ENCODE assay signal across 10 cellular contexts in the genomic region with DNA sequence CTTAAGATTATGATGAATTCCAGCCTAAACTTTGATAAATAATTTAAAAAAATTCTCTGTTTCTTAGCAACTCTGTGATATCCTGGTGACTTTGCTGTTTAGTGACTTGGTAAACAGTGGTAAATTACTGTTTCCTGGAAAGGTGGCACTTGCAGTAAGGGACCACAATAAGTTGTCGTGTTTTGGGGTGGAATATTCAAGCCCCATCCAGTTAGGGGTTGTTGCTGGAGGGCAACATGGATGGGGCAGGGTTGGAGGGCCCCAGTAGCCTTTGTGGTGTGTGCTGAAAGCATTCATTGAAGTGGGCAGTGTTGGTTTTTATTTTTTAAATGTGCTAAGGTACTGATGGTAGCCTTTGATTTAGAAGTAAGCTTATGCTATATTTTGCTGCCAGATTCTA. TPM values are rescaled to one million over a fixed set of nuclear protein-coding genes. Genes with fewer than 3 reads are reported as not detected.
DNase-seq lines count a peak whose midpoint lies in the region; ATAC-seq and TF ChIP-seq lines count a peak whose summit lies in the region.
"Had no signal": no experiment of that assay in that cellular context is flagged by ENCODE, and none has a peak within 500 bp of the region (broad histone marks: within the 10 kb centered on the region; RNA-seq: fewer than 3 reads in every experiment).

No MANE protein-coding gene starts in this region.

- H3K27me3 Mint-ChIP-seq in activated naive CD4-positive, alpha-beta T cell treated with anti-CD3 and anti-CD28 coated beads, Interleukin-2, amount 10 ng/mL, durations not matched to agents 7 days and 5 days: no peaks in the 10 kb centered on the region
- no peaks in the 10 kb centered on the region for H3K27me3 Mint-ChIP-seq in effector memory CD8-positive, alpha-beta T cell

- no peak for TF ChIP-seq CTCF in upper lobe of left lung (IDR thresholded peaks at IDR 0.05)

- H3K9me3 Mint-ChIP-seq in activated naive CD4-positive, alpha-beta T cell treated with anti-CD3 and anti-CD28 coated beads, Interleukin-2, amount 10 ng/mL, durations not matched to agents 7 days and 5 days: no peaks in the 10 kb centered on the region
- no peaks in the 10 kb centered on the region for H3K9me3 Mint-ChIP-seq in effector memory CD8-positive, alpha-beta T cell

- peak overlapping the region; percentile 82 for H3K4me3 Mint-ChIP-seq in activated naive CD4-positive, alpha-beta T cell treated with anti-CD3 and anti-CD28 coated beads, Interleukin-2, amount 10 ng/mL, durations not matched to agents 7 days and 5 days
- H3K4me3 Mint-ChIP-seq in effector memory CD8-positive, alpha-beta T cell: peak overlapping the region; percentile 69 to 79

- H3K27ac ChIP-seq in Karpas-422 (ENCODE audit: low read length) (peak overlapping the region; percentile 40), upper lobe of left lung (peak overlapping the region; percentile 23 to 59 (median 42))
- H3K27ac ChIP-seq: right atrium auricular region had no signal

- H3K36me3 Mint-ChIP-seq in activated naive CD4-positive, alpha-beta T cell treated with anti-CD3 and anti-CD28 coated beads, Interleukin-2, amount 10 ng/mL, durations not matched to agents 7 days and 5 days: peaks cover 11% of the 10 kb centered on the region
- peaks cover 17% of the 10 kb centered on the region for H3K36me3 Mint-ChIP-seq in effector memory CD8-positive, alpha-beta T cell (ENCODE audit: insufficient read depth)

- H3K4me3 ChIP-seq in Karpas-422 (ENCODE audit: low read length) (peak overlapping the region; percentile 27), upper lobe of left lung (peak overlapping the region in 1 of 4 donors; percentile 21)
- H3K4me3 ChIP-seq: right atrium auricular region had no signal

- H3K9me3 ChIP-seq in Karpas-422 (ENCODE audit: low read length): no peaks in the 10 kb centered on the region
- no peaks in the 10 kb centered on the region for H3K9me3 ChIP-seq in upper lobe of left lung
- H3K9me3 ChIP-seq: right atrium auricular region had no signal

- DNase-seq in activated naive CD4-positive, alpha-beta T cell treated with anti-CD3 and anti-CD28 coated beads, Interleukin-2, amount 10 ng/mL, durations not matched to agents 7 days and 5 days: peak; percentile 31
- DNase-seq in activated naive CD4-positive, alpha-beta T cell treated with Interleukin-2 at 50 U/mL for 16 hours: no peak
- DNase-seq in Karpas-422 (no peak), upper lobe of left lung (no peak), amygdala (lab: John Stamatoyannopoulos, UW) (no peak), erythroblast (lab: John Stamatoyannopoulos, UW) (no peak), mesenteric fat pad (ENCODE audit: low spot score) (no peak)
- peak in 1 of 3 experiments; percentile 14 for DNase-seq in effector memory CD8-positive, alpha-beta T cell
- DNase-seq: NCI-H1436 treated with DMSO at 0.1 percent for 48 hours had no signal

- peak overlapping the region; percentile 38 for H3K9ac ChIP-seq in Karpas-422 (ENCODE audit: low read length)

- no peak for TF ChIP-seq EP300 in upper lobe of left lung (IDR thresholded peaks at IDR 0.05)

- H3K9me2 ChIP-seq in Karpas-422 (replicated peaks; ENCODE audit: insufficient read depth, low read length): no peaks in the 10 kb centered on the region

- H3K79me2 ChIP-seq in Karpas-422 (ENCODE audit: low read length): no peaks in the 10 kb centered on the region

- H3K36me3 ChIP-seq in Karpas-422 (ENCODE audit: insufficient read depth, low read length) (no peaks in the 10 kb centered on the region), upper lobe of left lung (no peaks in the 10 kb centered on the region)
- H3K36me3 ChIP-seq: right atrium auricular region had no signal

- TF ChIP-seq POLR2A in upper lobe of left lung (IDR thresholded peaks at IDR 0.05) (no peak), erythroblast (IDR thresholded peaks at IDR 0.05; ENCODE audit: low read length) (no peak)

- H3K4me1 Mint-ChIP-seq in activated naive CD4-positive, alpha-beta T cell treated with anti-CD3 and anti-CD28 coated beads, Interleukin-2, amount 10 ng/mL, durations not matched to agents 7 days and 5 days: peaks cover 88% of the 10 kb centered on the region
- peaks cover 43 to 61% of the 10 kb centered on the region in 2 donors for H3K4me1 Mint-ChIP-seq in effector memory CD8-positive, alpha-beta T cell (ENCODE audit: low read depth in 2 of 2)

- peak overlapping the region; percentile 51 for H3K4me2 ChIP-seq in Karpas-422 (ENCODE audit: low read depth, low read length, poor library complexity, severe bottlenecking)

- peak overlapping the region; percentile 81 for H2AFZ ChIP-seq in Karpas-422 (ENCODE audit: low read length)

- ATAC-seq in effector memory CD8-positive, alpha-beta T cell (replicated peaks): peak; percentile 9
- ATAC-seq in upper lobe of left lung (ENCODE audit: low FRiP score in 2 of 2): no peak

- peak overlapping the region; percentile 100 for H3K27ac Mint-ChIP-seq in activated naive CD4-positive, alpha-beta T cell treated with anti-CD3 and anti-CD28 coated beads, Interleukin-2, amount 10 ng/mL, durations not matched to agents 7 days and 5 days
- H3K27ac Mint-ChIP-seq in effector memory CD8-positive, alpha-beta T cell: peak overlapping the region; percentile 95 to 97

- H4K20me1 ChIP-seq in Karpas-422 (ENCODE audit: insufficient read depth, low read depth, low read length): peaks cover 11% of the 10 kb centered on the region

- H3K4me1 ChIP-seq in Karpas-422 (ENCODE audit: low read length): peaks cover 53% of the 10 kb centered on the region
- peaks cover 0 to 10% (median 6%) of the 10 kb centered on the region in 4 donors for H3K4me1 ChIP-seq in upper lobe of left lung
- H3K4me1 ChIP-seq: right atrium auricular region had no signal

- 26 to 67% methylated on average over 1 of the region's 1 CpG for WGBS in upper lobe of left lung, 2 donors

- CTCF ChIA-PET in activated naive CD4-positive, alpha-beta T cell treated with anti-CD3 and anti-CD28 coated beads, Interleukin-2, amount 10 ng/mL, durations not matched to agents 7 days and 5 days (lab: Charles Lee): interaction anchor here (0.7 kb wide), 1 partner anchor 8 kb away, joined by 3 read pairs; no protein-coding TSS in a partner anchor

- H3K27me3 ChIP-seq in Karpas-422 (ENCODE audit: low read length) (no peaks in the 10 kb centered on the region), upper lobe of left lung (no peaks in the 10 kb centered on the region)
- H3K27me3 ChIP-seq: right atrium auricular region had no signal

RNA-seq across cellular contexts. Expression of gene PRDM2, which starts 30.3 kb away (rescaled TPM):
- 28.3 and 36.0 TPM in 2 replicates for total RNA-seq in Karpas-422 (2014; rRNA removed; shearing (Covaris generic); ENCODE audit: low replicate concordance)
- total RNA-seq in upper lobe of left lung: 10 to 100 TPM; 35.0 to 70.2 (median 40.9) TPM
- 38.1 TPM for total RNA-seq in mesenteric fat pad
